In genomic region chr14:73886449-73887115, GRCh38 we compare ENCODE assay signal across 8 cellular contexts. TPM values are rescaled to one million over a fixed set of nuclear protein-coding genes. Genes with fewer than 3 reads are reported as not detected.
A peak's percentile ranks its signal among the peaks of the same experiment; 100 is the strongest.
DNase-seq lines count a peak whose midpoint lies in the region; ATAC-seq and TF ChIP-seq lines count a peak whose summit lies in the region.

ZNF410 (plus strand) TSS chr14:73886859; CDS start chr14:73892176, 5,317 bp downstream.

- H3K4me3 ChIP-seq in liver (ENCODE audit: low read depth in 1 of 3, low read length in 3 of 3), result peak within 1 kb of the TSS; percentile 74 to 87 (median 85)

- peak within 1 kb of the TSS; percentile 93 to 95 for H3K9ac ChIP-seq in liver (ENCODE audit: low read depth in 1 of 2, low read length in 2 of 2)

- H3K4me3 Mint-ChIP-seq in CD14-positive monocyte, result peak within 1 kb of the TSS; percentile 88 to 93

- H3K36me3 Mint-ChIP-seq in CD14-positive monocyte, result peaks cover 0 to 3% of the 10 kb centered on the region in 2 donors

- no peaks in the 10 kb centered on the region for H3K27me3 ChIP-seq in liver (ENCODE audit: control insufficient read depth in 4 of 4, insufficient read depth in 4 of 4, low read length in 3 of 4)

- TF ChIP-seq CTCF in CD14-positive monocyte (IDR thresholded peaks at IDR 0.05) (no peak), liver (IDR thresholded peaks at IDR 0.05; ENCODE audit: low read depth, low read length, missing input control) (no peak)

- peak; percentile 98 for ATAC-seq in GM19397 (IDR thresholded peaks at IDR 0.05; ENCODE audit: unreplicated experiment)
- peak; percentile 91 for ATAC-seq in HG03571 (IDR thresholded peaks at IDR 0.05; ENCODE audit: unreplicated experiment)

- peaks cover 0 to 1% (median 0%) of the 10 kb centered on the region in 3 donors for H3K27me3 Mint-ChIP-seq in CD14-positive monocyte (ENCODE audit: low read depth in 3 of 3)

- peak within 1 kb of the TSS; percentile 94 to 98 (median 97) for H3K27ac Mint-ChIP-seq in CD14-positive monocyte

- H3K36me3 ChIP-seq in liver (ENCODE audit: control insufficient read depth in 4 of 4, insufficient read depth in 3 of 4, low read depth in 1 of 4, low read length in 3 of 4), result peaks cover 0 to 2% (median 2%) of the 10 kb centered on the region in 4 donors

- intact Hi-C loops in CD14-positive monocyte (cut with micrococcal nuclease), result loop anchor here in 1 of 2 donors (2.0 to 5.0 kb wide), 2 partner anchors 34 to 158 kb away; partner anchors contain the start of gene PTGR2

- under 1% methylated on average over 58 of the region's 58 CpGs for WGBS in liver

- H3K27ac ChIP-seq in liver (ENCODE audit: low read depth in 1 of 2, low read length in 2 of 2), result peak within 1 kb of the TSS; percentile 84 to 87

- no peaks in the 10 kb centered on the region for H3K9me3 ChIP-seq in liver (ENCODE audit: control insufficient read depth in 4 of 4, low read length in 3 of 4)

- no peaks in the 10 kb centered on the region for H3K9me3 Mint-ChIP-seq in CD14-positive monocyte

- DNase-seq in CD14-positive monocyte (ENCODE audit: low spot score), result peak; percentile 95
- DNase-seq in NCI-H82 (lab: John Stamatoyannopoulos, UW), result peak; percentile 94
- peak; percentile 95 to 97 for DNase-seq in activated CD4-positive, alpha-beta T cell treated with anti-CD3 and anti-CD28 coated beads, Interleukin-2, amount 50 U/mL, for 48 hours
- peak; percentile 87 to 95 for DNase-seq in dermis microvascular lymphatic vessel endothelial cell (ENCODE audit: low read depth in 2 of 2)
- DNase-seq in stimulated activated CD4-positive, alpha-beta T cell treated with anti-CD3 and anti-CD28 coated beads, Interleukin-4, amount 100 ng/mL, for 24 hours, result peak; percentile 94

- peaks cover 4 to 22% (median 13%) of the 10 kb centered on the region in 4 donors for H3K4me1 ChIP-seq in liver (ENCODE audit: control insufficient read depth in 4 of 4, insufficient read depth in 4 of 4, low read length in 3 of 4)

- peak; percentile 39 to 60 for TF ChIP-seq RAD21 in liver (IDR thresholded peaks at IDR 0.05)

- H3K4me1 Mint-ChIP-seq in CD14-positive monocyte, result peaks cover 31% of the 10 kb centered on the region

TF ChIP-seq in liver, 16 proteins besides CTCF, POLR2A, EP300 and RAD21:
- TF ChIP-seq ZBTB33 (IDR thresholded peaks at IDR 0.05) (peak; percentile 65), FOXA1 (IDR thresholded peaks at IDR 0.05) (peak; percentile 48), REST (IDR thresholded peaks at IDR 0.05) (peak; percentile 76), GABPA (IDR thresholded peaks at IDR 0.05 in 1 of 2, conservative IDR thresholded peaks at IDR 0.05 in 1 of 2) (peak; percentile 93 to 96), NR2F2 (IDR thresholded peaks at IDR 0.05) (peak; percentile 59), RXRA (IDR thresholded peaks at IDR 0.05) (peak; percentile 52), HNF4G (IDR thresholded peaks at IDR 0.05) (no peak), JUND (IDR thresholded peaks at IDR 0.05) (peak; percentile 72 to 89), TAF1 (conservative IDR thresholded peaks at IDR 0.05) (peak; percentile 60), FOXA2 (IDR thresholded peaks at IDR 0.05) (peak; percentile 15), YY1 (IDR thresholded peaks at IDR 0.05) (peak; percentile 92), MAX (IDR thresholded peaks at IDR 0.05) (peak; percentile 97), ATF3 (IDR thresholded peaks at IDR 0.05) (no peak), HNF4A (conservative IDR thresholded peaks at IDR 0.05) (peak; percentile 34 to 54), SP1 (IDR thresholded peaks at IDR 0.05) (peak; percentile 83), EGR1 (IDR thresholded peaks at IDR 0.05; ENCODE audit: low read depth in 2 of 2) (peak; percentile 93 to 97)
TF ChIP-seq in liver: peak in this region for 14.

RNA-seq across cellular contexts. Expression of gene ZNF410, which starts in this region (rescaled TPM):
- polyA plus RNA-seq in CD14-positive monocyte (10 to 100 TPM; 42.5 to 53.3 TPM), liver (10 to 100 TPM; 11.2 to 13.7 TPM)
- total RNA-seq in dermis microvascular lymphatic vessel endothelial cell (43.8 and 47.5 TPM in 2 replicates), liver (10 to 100 TPM; 29.5 to 33.0 TPM)

Comparison
In these comparisons a context has a peak if more than half of its experiments do, and no peak if none do; other contexts are left out.
1. Peak in every context shown above with its lines: DNase-seq, ATAC-seq, H3K4me3 ChIP-seq and H3K27ac ChIP-seq.